8 cellular contexts compared by ENCODE assay signal in genomic region chr2:156322681-156323211, GRCh38. TPM values are rescaled to one million over a fixed set of nuclear protein-coding genes. Genes with fewer than 3 reads are reported as not detected.
A peak's percentile ranks its signal among the peaks of the same experiment; 100 is the strongest.
DNase-seq lines count a peak whose midpoint lies in the region; ATAC-seq lines count a peak whose summit lies in the region.

No MANE protein-coding gene starts in this region.

- H3K27me3 Mint-ChIP-seq in activated naive CD8-positive, alpha-beta T cell treated with anti-CD3 and anti-CD28 coated beads for 36 hours: peaks cover 80% of the 10 kb centered on the region
- H3K27me3 Mint-ChIP-seq in naive B cell: peaks cover 83 to 92% (median 84%) of the 10 kb centered on the region in 3 donors

- no peaks in the 10 kb centered on the region for H3K9me3 Mint-ChIP-seq in activated naive CD8-positive, alpha-beta T cell treated with anti-CD3 and anti-CD28 coated beads for 36 hours
- peaks cover 0 to 15% (median 4%) of the 10 kb centered on the region in 7 donors for H3K9me3 Mint-ChIP-seq in naive B cell

- ATAC-seq in GM21737 (IDR thresholded peaks at IDR 0.05; ENCODE audit: unreplicated experiment) (peak; percentile 15), naive B cell (ENCODE audit: low read depth in 2 of 2) (no peak), GM21423 (IDR thresholded peaks at IDR 0.05; ENCODE audit: unreplicated experiment) (no peak)

- peak; percentile 56 for DNase-seq in ELF-1 (ENCODE audit: low read depth, low spot score)
- no peak for DNase-seq in activated naive CD8-positive, alpha-beta T cell treated with anti-CD3 and anti-CD28 coated beads for 36 hours
- peak; percentile 30 for DNase-seq in naive B cell
- DNase-seq in NCI-H2227 treated with DMSO at 0.1 percent for 48 hours (lab: John Stamatoyannopoulos, UW): no peak
- no peak for DNase-seq in NCI-H82 (lab: John Stamatoyannopoulos, UW)
- no peak for DNase-seq in SKM-1 (lab: John Stamatoyannopoulos, UW; ENCODE audit: unreplicated experiment)

- H3K4me1 Mint-ChIP-seq in activated naive CD8-positive, alpha-beta T cell treated with anti-CD3 and anti-CD28 coated beads for 36 hours: peaks cover 51% of the 10 kb centered on the region
- H3K4me1 Mint-ChIP-seq in naive B cell: peaks cover 40 to 49% (median 44%) of the 10 kb centered on the region in 3 donors

- H3K4me3 Mint-ChIP-seq in activated naive CD8-positive, alpha-beta T cell treated with anti-CD3 and anti-CD28 coated beads for 36 hours: peak overlapping the region; percentile 76
- H3K4me3 Mint-ChIP-seq in naive B cell: peak overlapping the region; percentile 67 to 84 (median 78)

- peak overlapping the region; percentile 17 for H3K27ac Mint-ChIP-seq in activated naive CD8-positive, alpha-beta T cell treated with anti-CD3 and anti-CD28 coated beads for 36 hours
- H3K27ac Mint-ChIP-seq in naive B cell: peak overlapping the region in 5 of 6 donors; percentile 22 to 92 (median 71)

- peaks cover 54% of the 10 kb centered on the region for H3K36me3 Mint-ChIP-seq in activated naive CD8-positive, alpha-beta T cell treated with anti-CD3 and anti-CD28 coated beads for 36 hours
- peaks cover 6 to 8% of the 10 kb centered on the region in 2 donors for H3K36me3 Mint-ChIP-seq in naive B cell

RNA-seq across cellular contexts. Expression of gene NR4A2, which starts 9.8 kb away (rescaled TPM):
- total RNA-seq in activated naive CD8-positive, alpha-beta T cell treated with anti-CD3 and anti-CD28 coated beads for 36 hours: 10 to 100 TPM; 47.7 to 49.9 TPM
- polyA plus RNA-seq in naive B cell (ENCODE audit: low read depth in 6 of 6): 10 to 100 TPM; 39.7 to 95.8 (median 56.0) TPM

Comparison
In these comparisons a context has a peak if more than half of its experiments do, and no peak if none do; other contexts are left out.
1. DNase-seq: peak in ELF-1 (single experiment) and naive B cell (single experiment); none in activated naive CD8-positive, alpha-beta T cell treated with anti-CD3 and anti-CD28 coated beads for 36 hours (single experiment), NCI-H2227 treated with DMSO at 0.1 percent for 48 hours (single experiment), NCI-H82 (single experiment) and SKM-1 (single experiment).